Comparison of ENCODE assay signal across 22 cellular contexts in genomic region chr1:232398823-232399222, GRCh38.
"Had no signal": no experiment of that assay in that cellular context is flagged by ENCODE, and none has a peak within 500 bp of the region (broad histone marks: within the 10 kb centered on the region; RNA-seq: fewer than 3 reads in every experiment).

No MANE protein-coding gene starts in this region.

- ATAC-seq: activated naive CD4-positive, alpha-beta T cell treated with anti-CD3 and anti-CD28 coated beads, Interleukin-2, amount 50 U/mL, for 72 hours; activated naive CD8-positive, alpha-beta T cell treated with anti-CD3 and anti-CD28 coated beads, Interleukin-2, amount 50 U/mL, for 24 hours; body of pancreas; Panc1; T-cell had no signal

- H3K27me3 Mint-ChIP-seq: activated CD4-positive, alpha-beta memory T cell treated with anti-CD3 and anti-CD28 coated beads, Interleukin-2, amount 10 ng/mL, durations not matched to agents 7 days and 5 days; activated naive CD8-positive, alpha-beta T cell treated with anti-CD3 and anti-CD28 coated beads, Interleukin-2, amount 50 U/mL, for 24 hours had no signal

- H3K36me3 Mint-ChIP-seq: activated naive CD4-positive, alpha-beta T cell treated with anti-CD3 and anti-CD28 coated beads, Interleukin-2, amount 50 U/mL, for 72 hours; T-cell had no signal

- DNase-seq: activated CD4-positive, alpha-beta memory T cell treated with anti-CD3 and anti-CD28 coated beads, Interleukin-2, amount 10 ng/mL, durations not matched to agents 7 days and 5 days; activated CD4-positive, alpha-beta T cell treated with anti-CD3 and anti-CD28 coated beads, Interleukin-2, amount 50 U/mL, for 1 hour; activated CD4-positive, CD25-positive, alpha-beta regulatory T cell; activated effector memory CD4-positive, alpha-beta T cell treated with anti-CD3 and anti-CD28 coated beads, Interleukin-2, amount 50 U/mL, for 16 hours; activated naive CD4-positive, alpha-beta T cell treated with Interleukin-2 at 50 U/mL for 16 hours; activated naive CD8-positive, alpha-beta T cell treated with anti-CD3 and anti-CD28 coated beads, Interleukin-2, amount 50 U/mL, for 24 hours; activated T-cell treated with anti-CD3 and anti-CD28 coated beads, Interleukin-2, amount 50 U/mL, for 4 hours; amniotic stem cell; body of pancreas; KG1; NCI-H1048; NCI-H1930; NCI-H2107; NCI-H510A treated with DMSO at 0.1 percent for 48 hours; NCI-H69; NK-92 treated with Interleukin-12 subunit alpha and Interleukin-12 subunit beta, amount 100 ng/mL, for 24 hours; OCI-M1; SHP77; T-cell; T1000 had no signal

- H3K27ac Mint-ChIP-seq: activated CD4-positive, alpha-beta memory T cell treated with anti-CD3 and anti-CD28 coated beads, Interleukin-2, amount 10 ng/mL, durations not matched to agents 7 days and 5 days; activated naive CD8-positive, alpha-beta T cell treated with anti-CD3 and anti-CD28 coated beads, Interleukin-2, amount 50 U/mL, for 24 hours; T-cell had no signal

- H3K9me3 Mint-ChIP-seq: activated CD4-positive, alpha-beta memory T cell treated with anti-CD3 and anti-CD28 coated beads, Interleukin-2, amount 10 ng/mL, durations not matched to agents 7 days and 5 days; activated naive CD4-positive, alpha-beta T cell treated with anti-CD3 and anti-CD28 coated beads, Interleukin-2, amount 50 U/mL, for 72 hours; activated naive CD8-positive, alpha-beta T cell treated with anti-CD3 and anti-CD28 coated beads, Interleukin-2, amount 50 U/mL, for 24 hours; activated T-cell treated with anti-CD3 and anti-CD28 coated beads, Interleukin-2, amount 50 U/mL, for 4 hours; T-cell had no signal

- H3K4me3 Mint-ChIP-seq: activated CD4-positive, alpha-beta memory T cell treated with anti-CD3 and anti-CD28 coated beads, Interleukin-2, amount 10 ng/mL, durations not matched to agents 7 days and 5 days; activated naive CD8-positive, alpha-beta T cell treated with anti-CD3 and anti-CD28 coated beads, Interleukin-2, amount 50 U/mL, for 24 hours; activated T-cell treated with anti-CD3 and anti-CD28 coated beads, Interleukin-2, amount 50 U/mL, for 4 hours; T-cell had no signal

- H3K4me1 Mint-ChIP-seq: activated CD4-positive, alpha-beta memory T cell treated with anti-CD3 and anti-CD28 coated beads, Interleukin-2, amount 10 ng/mL, durations not matched to agents 7 days and 5 days; activated naive CD8-positive, alpha-beta T cell treated with anti-CD3 and anti-CD28 coated beads, Interleukin-2, amount 50 U/mL, for 24 hours; T-cell had no signal
